18 cellular contexts compared by ENCODE assay signal in the genomic region with DNA sequence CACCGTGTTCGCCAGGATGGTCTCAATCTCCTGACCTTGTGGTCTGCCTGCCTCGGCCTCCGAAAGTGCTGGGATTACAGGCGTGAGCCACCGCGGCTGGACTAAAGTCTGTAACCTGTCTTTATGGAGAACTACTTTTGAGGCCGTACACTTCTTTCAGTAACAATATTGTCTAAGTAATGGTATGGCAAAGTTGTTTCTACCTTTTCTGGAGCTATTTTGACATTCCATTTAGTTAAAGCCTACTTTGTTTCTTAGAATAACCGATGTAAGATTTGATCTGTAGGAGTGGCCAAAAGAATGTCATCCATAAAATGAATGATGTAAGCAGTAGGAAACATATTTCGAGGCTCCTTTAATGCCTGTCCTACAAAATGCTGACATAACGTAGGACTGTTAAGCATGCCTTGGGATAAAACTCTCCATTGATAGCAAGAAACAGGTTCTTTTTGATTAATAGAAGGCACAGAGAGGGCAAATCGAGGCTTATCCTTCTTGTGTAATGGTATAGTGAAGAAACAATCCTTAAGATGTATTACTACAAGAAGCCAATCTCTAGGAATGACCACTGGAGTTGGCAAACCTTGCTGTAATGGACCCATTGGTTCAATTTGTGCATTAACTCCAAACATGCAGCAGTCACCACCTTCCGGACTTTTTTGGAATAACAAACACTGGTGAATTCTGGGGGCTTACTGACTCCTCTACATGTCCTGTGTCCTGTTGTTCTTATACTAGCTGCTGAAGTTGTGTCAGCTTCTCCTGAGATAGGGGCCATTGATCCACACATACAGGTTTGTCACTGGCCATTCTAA. TPM values are rescaled to one million over a fixed set of nuclear protein-coding genes. Genes with fewer than 3 reads are reported as not detected.
A peak's percentile ranks its signal among the peaks of the same experiment; 100 is the strongest.
DNase-seq lines count a peak whose midpoint lies in the region; FAIRE-seq and TF ChIP-seq lines count a peak whose summit lies in the region.
"Had no signal": no experiment of that assay in that cellular context is flagged by ENCODE, and none has a peak within 500 bp of the region (broad histone marks: within the 10 kb centered on the region; RNA-seq: fewer than 3 reads in every experiment).

No MANE protein-coding gene starts in this region.

- H3K27me3 ChIP-seq in Karpas-422 (ENCODE audit: low read length) (no peaks in the 10 kb centered on the region), bronchial epithelial cell (ENCODE audit: control insufficient read depth, insufficient read depth, low read length) (no peaks in the 10 kb centered on the region), small intestine (ENCODE audit: control insufficient read depth in 2 of 2, insufficient read depth in 2 of 2, low read length in 2 of 2) (no peaks in the 10 kb centered on the region)

- H3K36me3 Mint-ChIP-seq in CD14-positive monocyte (peaks cover 4 to 9% of the 10 kb centered on the region in 2 donors), osteocyte (ENCODE audit: unreplicated experiment) (no peaks in the 10 kb centered on the region)

- intact Hi-C loops in CD14-positive monocyte (cut with micrococcal nuclease) = no loop called here

- H3K4me1 Mint-ChIP-seq in CD14-positive monocyte = peaks cover 31% of the 10 kb centered on the region
- H3K4me1 Mint-ChIP-seq in osteocyte (ENCODE audit: unreplicated experiment) = no peaks in the 10 kb centered on the region

- TF ChIP-seq CTCF in bronchial epithelial cell (IDR thresholded peaks at IDR 0.05; ENCODE audit: insufficient read depth, low read length, severe bottlenecking) = no peak
- TF ChIP-seq CTCF in CD14-positive monocyte (IDR thresholded peaks at IDR 0.05) = no peak
- TF ChIP-seq CTCF in osteocyte (IDR thresholded peaks at IDR 0.05) = no peak

- no peaks in the 10 kb centered on the region for H3K9me3 ChIP-seq in Karpas-422 (ENCODE audit: low read length)
- H3K9me3 ChIP-seq in small intestine (ENCODE audit: control insufficient read depth, low read depth) = no peaks in the 10 kb centered on the region

- H3K27me3 Mint-ChIP-seq in CD14-positive monocyte (ENCODE audit: low read depth in 3 of 3) = no peaks in the 10 kb centered on the region
- peaks cover 2% of the 10 kb centered on the region for H3K27me3 Mint-ChIP-seq in osteocyte (ENCODE audit: unreplicated experiment)

- H3K4me3 Mint-ChIP-seq in CD14-positive monocyte (no peak overlapping the region), osteocyte (ENCODE audit: unreplicated experiment) (no peak overlapping the region)

- no peaks in the 10 kb centered on the region for H3K79me2 ChIP-seq in Karpas-422 (ENCODE audit: low read length)

- FAIRE-seq in bronchial epithelial cell (lab: Jason Lieb, UNC) (peak; percentile 60), small intestine (lab: Jason Lieb, UNC) (no peak)
- FAIRE-seq: D721Med, H54 had no signal

- H3K4me3 ChIP-seq in Karpas-422 (ENCODE audit: low read length) (no peak overlapping the region), bronchial epithelial cell (ENCODE audit: low read depth, low read length) (no peak overlapping the region), small intestine (ENCODE audit: low read depth in 1 of 2, low read length in 2 of 2) (no peak overlapping the region)

- no peak overlapping the region for H2AFZ ChIP-seq in Karpas-422 (ENCODE audit: low read length)

- 75 to 90% (median 88%) methylated on average over 13 of the region's 13 CpGs for WGBS in small intestine, 3 donors

- DNase-seq in Daoy (ENCODE audit: low read depth) (peak; percentile 9), Karpas-422 (peak; percentile 56), bronchial epithelial cell (ENCODE audit: low read depth) (no peak), small intestine (peak; percentile 0), A172 (ENCODE audit: low spot score) (no peak), CD14-positive monocyte (ENCODE audit: low spot score) (no peak), osteocyte (ENCODE audit: extremely low spot score, unreplicated experiment) (no peak)
- DNase-seq: DMS53, EL, KG1, NCI-H1105 treated with DMSO at 0.1 percent for 48 hours, NCI-H2029 treated with DMSO at 0.1 percent for 48 hours, NCI-H226, NCI-H510A treated with DMSO at 0.1 percent for 48 hours, NCI-H748 treated with DMSO at 0.1 percent for 48 hours had no signal

- H3K36me3 ChIP-seq in Karpas-422 (ENCODE audit: insufficient read depth, low read length) (no peaks in the 10 kb centered on the region), bronchial epithelial cell (ENCODE audit: control insufficient read depth, insufficient read depth, low read length) (no peaks in the 10 kb centered on the region), small intestine (ENCODE audit: control insufficient read depth in 2 of 2, insufficient read depth in 2 of 2, low read length in 2 of 2) (no peaks in the 10 kb centered on the region)

- no peak overlapping the region for H3K27ac ChIP-seq in Karpas-422 (ENCODE audit: low read length)
- no peak overlapping the region for H3K27ac ChIP-seq in small intestine (ENCODE audit: low read depth in 1 of 2, low read length in 1 of 2)
- H3K27ac ChIP-seq: C4-2B had no signal

- H3K4me1 ChIP-seq in Karpas-422 (ENCODE audit: low read length) = peaks cover 14% of the 10 kb centered on the region
- H3K4me1 ChIP-seq in small intestine (ENCODE audit: control insufficient read depth in 2 of 2, insufficient read depth in 1 of 2, low read depth in 1 of 2, low read length in 1 of 2) = no peaks in the 10 kb centered on the region

- no peaks in the 10 kb centered on the region for H3K9me2 ChIP-seq in Karpas-422 (replicated peaks; ENCODE audit: insufficient read depth, low read length)

- H3K9me3 Mint-ChIP-seq in CD14-positive monocyte (peaks cover 3 to 16% (median 9%) of the 10 kb centered on the region in 7 donors), osteocyte (ENCODE audit: unreplicated experiment) (no peaks in the 10 kb centered on the region)

- H4K20me1 ChIP-seq in Karpas-422 (ENCODE audit: insufficient read depth, low read depth, low read length) = no peaks in the 10 kb centered on the region

- H3K27ac Mint-ChIP-seq in CD14-positive monocyte (peak overlapping the region in 1 of 7 donors; percentile 36), osteocyte (ENCODE audit: unreplicated experiment) (no peak overlapping the region)

- no peak overlapping the region for H3K9ac ChIP-seq in Karpas-422 (ENCODE audit: low read length)

- no peak overlapping the region for H3K4me2 ChIP-seq in Karpas-422 (ENCODE audit: low read depth, low read length, poor library complexity, severe bottlenecking)

RNA-seq across cellular contexts. Expression of a gene that starts 35.9 kb away (rescaled TPM):
- total RNA-seq in Daoy (2014; rRNA removed; shearing (Covaris generic)) = 0.46 and 2.2 TPM in 2 replicates
- 1,241 and 1,934 TPM in 2 replicates for total RNA-seq in Karpas-422 (2014; rRNA removed; shearing (Covaris generic); ENCODE audit: low replicate concordance)
- total RNA-seq in bronchial epithelial cell (0.13 TPM in 1 of 2 replicates, not detected in the other), osteocyte (not detected in 2 replicates)
- polyA plus RNA-seq in small intestine (100 to 1,000 TPM; 230 to 625 (median 428) TPM), CD14-positive monocyte (1,000 to 10,000 TPM; 4,194 to 5,181 TPM)
- total RNA-seq in A172 (2014; rRNA removed; shearing (Covaris generic)) = not detected in 2 replicates

RNA-seq across cellular contexts. Expression of a gene that starts 54.5 kb away (rescaled TPM):
- not detected in 2 replicates for total RNA-seq in Daoy (2014; rRNA removed; shearing (Covaris generic))
- total RNA-seq in Karpas-422 (2014; rRNA removed; shearing (Covaris generic); ENCODE audit: low replicate concordance) = 445 and 522 TPM in 2 replicates
- not detected in 2 replicates for total RNA-seq in bronchial epithelial cell
- polyA plus RNA-seq in small intestine = 1 to 10 TPM in 1 of 3 donors, not detected in 2; 8.8 TPM
- not detected in 2 replicates for total RNA-seq in A172 (2014; rRNA removed; shearing (Covaris generic))
- 1,000 to 10,000 TPM in 1 of 2 donors, 100 to 1,000 TPM in 1; 394 to 1,407 TPM for polyA plus RNA-seq in CD14-positive monocyte
- not detected in 2 replicates for total RNA-seq in osteocyte

Comparison
In these comparisons a context has a peak if more than half of its experiments do, and no peak if none do; other contexts are left out.
1. DNase-seq: peak in Daoy (single experiment), Karpas-422 (single experiment) and small intestine (single experiment); none in bronchial epithelial cell (single experiment), A172 (single experiment), CD14-positive monocyte (single experiment) and osteocyte (single experiment).
2. RNA of a gene that starts 35.9 kb away (total RNA-seq): 1,241 to 1,934 TPM in Karpas-422; 0.46 to 2.2 TPM in Daoy, 0.13 TPM in bronchial epithelial cell, not detected in A172 and not detected in osteocyte; every median in the first group is over 100 times any median in the second.
3. RNA of a gene that starts 54.5 kb away (total RNA-seq): 445 to 522 TPM in Karpas-422; not detected in Daoy, not detected in bronchial epithelial cell, not detected in A172 and not detected in osteocyte; every median in the first group is over 100 times any median in the second.